In the genomic region with DNA sequence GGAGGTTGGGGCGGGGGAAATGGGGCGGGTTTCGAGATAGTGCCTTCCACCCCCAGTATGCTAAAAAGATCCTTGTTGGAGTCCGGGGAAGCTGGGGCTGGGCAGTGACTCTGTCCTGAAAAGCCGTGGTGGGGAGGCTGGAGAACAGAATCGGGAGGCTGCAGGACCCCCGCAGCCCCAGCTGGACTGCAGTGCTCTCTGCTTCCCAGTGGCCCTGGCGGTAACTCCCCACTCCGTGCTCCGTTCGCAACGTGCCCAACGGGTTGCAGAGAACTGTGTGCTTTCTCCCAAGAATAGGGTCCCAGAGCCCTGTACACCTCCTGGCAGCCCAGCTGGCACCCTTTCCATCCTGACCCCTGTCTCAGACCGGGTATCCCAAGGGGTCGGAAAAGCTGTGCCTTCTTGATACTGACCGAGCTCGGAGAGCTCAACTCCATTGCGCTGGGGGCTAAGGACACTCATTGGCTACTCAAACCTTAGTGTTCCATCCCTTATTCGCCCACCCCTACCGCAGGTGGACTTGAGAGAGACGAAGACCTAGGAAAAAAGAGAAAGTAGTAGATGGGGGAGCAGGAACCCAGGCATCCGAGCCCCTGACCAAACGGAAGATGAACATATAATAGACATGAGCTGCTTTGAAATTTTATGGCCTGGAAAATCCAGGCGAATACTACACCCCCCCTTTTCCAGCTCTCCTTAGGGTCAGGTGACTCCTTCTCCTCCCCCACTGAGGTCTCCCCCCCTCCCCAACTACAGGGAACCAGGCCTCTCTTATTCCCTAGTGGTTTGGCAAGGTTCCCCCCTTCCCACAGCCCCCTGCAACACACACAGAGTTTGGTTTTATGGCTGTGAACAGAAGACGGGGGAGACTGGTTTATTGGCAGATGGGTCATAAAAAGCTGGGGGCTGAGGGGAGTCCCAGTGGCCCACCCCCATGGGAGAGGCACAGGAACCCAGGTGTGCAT, we compare ENCODE assay signal across 1 cellular context.
TF ChIP-seq lines count a peak whose summit lies in the region.

No MANE protein-coding gene starts in this region.

TF ChIP-seq in IMR-90, 13 proteins besides CTCF, POLR2A, EP300 and RAD21:
- TF ChIP-seq RFX5 (IDR thresholded peaks at IDR 0.05; ENCODE audit: low read depth, low read length), result no peak
- no peak for TF ChIP-seq SMC3 (IDR thresholded peaks at IDR 0.05; ENCODE audit: low read depth, low read length)
- TF ChIP-seq, protein P1, sequence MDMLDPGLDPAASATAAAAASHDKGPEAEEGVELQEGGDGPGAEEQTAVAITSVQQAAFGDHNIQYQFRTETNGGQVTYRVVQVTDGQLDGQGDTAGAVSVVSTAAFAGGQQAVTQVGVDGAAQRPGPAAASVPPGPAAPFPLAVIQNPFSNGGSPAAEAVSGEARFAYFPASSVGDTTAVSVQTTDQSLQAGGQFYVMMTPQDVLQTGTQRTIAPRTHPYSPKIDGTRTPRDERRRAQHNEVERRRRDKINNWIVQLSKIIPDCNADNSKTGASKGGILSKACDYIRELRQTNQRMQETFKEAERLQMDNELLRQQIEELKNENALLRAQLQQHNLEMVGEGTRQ (IDR thresholded peaks at IDR 0.05; ENCODE audit: low read depth, low read length), result no peak
- no peak for TF ChIP-seq MAZ (IDR thresholded peaks at IDR 0.05; ENCODE audit: borderline replicate concordance, low read depth, low read length)
- TF ChIP-seq BHLHE40 (IDR thresholded peaks at IDR 0.05; ENCODE audit: low read depth, low read length), result no peak
- TF ChIP-seq MAFK (IDR thresholded peaks at IDR 0.05; ENCODE audit: low read depth, low read length), result no peak
- TF ChIP-seq NFE2L2 (IDR thresholded peaks at IDR 0.05; ENCODE audit: low read depth, low read length), result no peak
- no peak for TF ChIP-seq FOS (IDR thresholded peaks at IDR 0.05; ENCODE audit: low read depth, low read length)
- no peak for TF ChIP-seq RCOR1 (IDR thresholded peaks at IDR 0.05; ENCODE audit: insufficient replicate concordance, low read length)
- no peak for TF ChIP-seq CEBPB (IDR thresholded peaks at IDR 0.05; ENCODE audit: low read depth, low read length)
- no peak for TF ChIP-seq MXI1 (IDR thresholded peaks at IDR 0.05; ENCODE audit: borderline replicate concordance, low read depth, low read length)
